ENCODE assay signal across 1 cellular context in genomic region chr2:199659207-199659606, GRCh38.
TF ChIP-seq lines count a peak whose summit lies in the region.

No MANE protein-coding gene starts in this region.

TF ChIP-seq in HepG2, 621 proteins besides CTCF, POLR2A, EP300 and RAD21 (continued from another document):
- no peak for TF ChIP-seq UBTF (CRISPR knock-in tag; IDR thresholded peaks at IDR 0.05)
- no peak for TF ChIP-seq E2F5 (CRISPR knock-in tag; conservative IDR thresholded peaks at IDR 0.05)
- TF ChIP-seq ZNF687 (CRISPR knock-in tag; IDR thresholded peaks at IDR 0.05): peak; percentile 34; the same call in 1 of the 2 replicates
- 0 out of 2 replicates have a peak, but pooled peaks have one; percentile 15 for TF ChIP-seq MAX (IDR thresholded peaks at IDR 0.05)
- TF ChIP-seq ZNF563 (CRISPR knock-in tag; IDR thresholded peaks at IDR 0.05): no peak
- TF ChIP-seq DDIT3 (CRISPR knock-in tag; IDR thresholded peaks at IDR 0.05): no peak
- no peak for TF ChIP-seq NR3C1 (CRISPR knock-in tag; IDR thresholded peaks at IDR 0.05)
- no peak for TF ChIP-seq IKZF1 (IDR thresholded peaks at IDR 0.05)
- no peak for TF ChIP-seq FOXK1 (CRISPR knock-in tag; IDR thresholded peaks at IDR 0.05; ENCODE audit: borderline replicate concordance, low read depth)
- TF ChIP-seq SP1 (IDR thresholded peaks at IDR 0.05): no peak
- no peak for TF ChIP-seq SP1 (CRISPR knock-in tag; IDR thresholded peaks at IDR 0.05)
- no peak for TF ChIP-seq ZNF780A (CRISPR knock-in tag; IDR thresholded peaks at IDR 0.05)
- no peak for TF ChIP-seq KDM3A (CRISPR knock-in tag; IDR thresholded peaks at IDR 0.05; ENCODE audit: low read depth)
- no peak for TF ChIP-seq ZNF224 (CRISPR knock-in tag; IDR thresholded peaks at IDR 0.05)
- TF ChIP-seq ZHX1 (CRISPR knock-in tag; IDR thresholded peaks at IDR 0.05; ENCODE audit: low read depth): no peak
- TF ChIP-seq RBAK (CRISPR knock-in tag; IDR thresholded peaks at IDR 0.05): no peak
- no peak for TF ChIP-seq ZNF558 (CRISPR knock-in tag; IDR thresholded peaks at IDR 0.05; ENCODE audit: borderline replicate concordance)
